Comparison of ENCODE assay signal across 18 cellular contexts in the genomic region with DNA sequence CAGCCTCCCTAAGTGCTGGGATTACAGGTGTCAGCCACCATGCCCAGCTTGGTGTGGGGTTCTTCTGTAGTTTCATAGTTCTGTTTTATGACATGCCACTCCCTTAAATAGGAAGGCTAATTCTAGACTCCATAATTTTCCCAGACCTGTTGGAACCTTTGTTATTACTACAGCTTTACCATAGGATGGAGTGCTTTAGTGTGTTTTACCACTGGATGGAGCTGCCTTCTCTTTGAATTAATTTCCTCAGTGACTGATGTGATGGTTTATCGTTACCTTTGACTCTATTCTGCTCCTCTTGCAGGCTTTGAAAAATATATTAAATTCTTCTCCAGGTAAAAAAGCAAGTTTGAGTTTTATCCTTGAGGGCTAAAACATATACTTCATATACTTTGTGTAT.
DNase-seq lines count a peak whose midpoint lies in the region; TF ChIP-seq lines count a peak whose summit lies in the region.
"Had no signal": no experiment of that assay in that cellular context is flagged by ENCODE, and none has a peak within 500 bp of the region (broad histone marks: within the 10 kb centered on the region; RNA-seq: fewer than 3 reads in every experiment).

No MANE protein-coding gene starts in this region.

- H3K4me1 ChIP-seq in cardiac muscle cell (ENCODE audit: low read depth) (no peaks in the 10 kb centered on the region), neuronal stem cell (ENCODE audit: control insufficient read depth in 2 of 2, insufficient read depth in 1 of 2, low read depth in 1 of 2, low read length in 2 of 2) (no peaks in the 10 kb centered on the region)
- H3K4me1 ChIP-seq in effector memory CD4-positive, alpha-beta T cell (ENCODE audit: control insufficient read depth, insufficient read depth, low read length, poor library complexity, severe bottlenecking): no peaks in the 10 kb centered on the region
- H3K4me1 ChIP-seq: psoas muscle, vagina had no signal

- no peak overlapping the region for H3K23ac ChIP-seq in neuronal stem cell (ENCODE audit: low read depth, low read length, poor library complexity)

- no peaks in the 10 kb centered on the region for H3K27me3 Mint-ChIP-seq in osteocyte (ENCODE audit: unreplicated experiment)

- no peak overlapping the region for H4K91ac ChIP-seq in neuronal stem cell (ENCODE audit: low read depth, low read length, poor library complexity)

- peak; percentile 7 to 37 for DNase-seq in cardiac muscle cell (ENCODE audit: low read depth in 1 of 2, low spot score in 1 of 2)
- no peak for DNase-seq in cardiac septum (ENCODE audit: low spot score)
- DNase-seq in SK-MEL-5 (ENCODE audit: low read depth, low spot score): peak; percentile 9
- no peak for DNase-seq in epithelial cell of proximal tubule (ENCODE audit: low read depth)
- no peak for DNase-seq in osteocyte (ENCODE audit: extremely low spot score, unreplicated experiment)
- no peak for DNase-seq in neuronal stem cell (ENCODE audit: low spot score)
- DNase-seq in effector memory CD4-positive, alpha-beta T cell: no peak
- DNase-seq in NK-92 treated with Interleukin-12 subunit alpha and Interleukin-12 subunit beta, amount 100 ng/mL, for 24 hours (lab: John Stamatoyannopoulos, UW): no peak
- DNase-seq: activated naive CD4-positive, alpha-beta T cell treated with anti-CD3 and anti-CD28 coated beads, Interleukin-2, amount 10 ng/mL, durations not matched to agents 7 days and 5 days; cortex of kidney; DMS53; KBM-7; NCI-H2107; PC-9; psoas muscle; T-helper 9 cell had no signal

- no peak overlapping the region for H4K8ac ChIP-seq in neuronal stem cell (ENCODE audit: low read depth, low read length)

- no peaks in the 10 kb centered on the region for H3K9me3 ChIP-seq in cardiac muscle cell (ENCODE audit: low read depth)
- H3K9me3 ChIP-seq in neuronal stem cell (replicated peaks in 1 of 2; ENCODE audit: control insufficient read depth in 2 of 2, insufficient read depth in 1 of 2, low read depth in 1 of 2, low read length in 2 of 2): no peaks in the 10 kb centered on the region
- no peaks in the 10 kb centered on the region for H3K9me3 ChIP-seq in effector memory CD4-positive, alpha-beta T cell (ENCODE audit: control insufficient read depth, low read length)
- H3K9me3 ChIP-seq: psoas muscle, vagina had no signal

- H3K27me3 ChIP-seq in cardiac muscle cell: no peaks in the 10 kb centered on the region
- no peaks in the 10 kb centered on the region for H3K27me3 ChIP-seq in neuronal stem cell (ENCODE audit: control insufficient read depth in 3 of 3, insufficient read depth in 3 of 3, low read depth in 1 of 3, low read length in 3 of 3)
- H3K27me3 ChIP-seq in effector memory CD4-positive, alpha-beta T cell (replicated peaks; ENCODE audit: control insufficient read depth, insufficient read depth, low read length, poor library complexity, severe bottlenecking): peaks cover 2% of the 10 kb centered on the region
- H3K27me3 ChIP-seq: vagina had no signal

- H3K36me3 ChIP-seq in cardiac muscle cell (no peaks in the 10 kb centered on the region), neuronal stem cell (replicated peaks in 1 of 2; ENCODE audit: control insufficient read depth in 2 of 2, insufficient read depth in 2 of 2, low read length in 2 of 2) (no peaks in the 10 kb centered on the region)
- no peaks in the 10 kb centered on the region for H3K36me3 ChIP-seq in effector memory CD4-positive, alpha-beta T cell (ENCODE audit: control insufficient read depth, insufficient read depth, low read length)
- H3K36me3 ChIP-seq: vagina had no signal

- H3K4me2 ChIP-seq in neuronal stem cell (ENCODE audit: insufficient read depth, low read length, poor library complexity, severe bottlenecking): no peak overlapping the region
- H3K4me2 ChIP-seq: PC-9 had no signal

- no peak overlapping the region for H2BK15ac ChIP-seq in neuronal stem cell (ENCODE audit: low read length)

- no peak overlapping the region for H2BK120ac ChIP-seq in neuronal stem cell (ENCODE audit: low read depth, low read length)

- peaks cover 8% of the 10 kb centered on the region for H3K9me3 Mint-ChIP-seq in osteocyte (ENCODE audit: unreplicated experiment)
- H3K9me3 Mint-ChIP-seq: activated naive CD4-positive, alpha-beta T cell treated with anti-CD3 and anti-CD28 coated beads, Interleukin-2, amount 10 ng/mL, durations not matched to agents 7 days and 5 days; stimulated activated effector memory CD8-positive, alpha-beta T cell treated with anti-CD3 and anti-CD28 coated beads, Interleukin-12 subunit alpha, Interleukin-12 subunit beta, amount 100 ng/mL, for 72 hours had no signal

- H3K27ac ChIP-seq in cardiac muscle cell (no peak overlapping the region), neuronal stem cell (replicated peaks; ENCODE audit: low read length) (no peak overlapping the region)
- no peak overlapping the region for H3K27ac ChIP-seq in effector memory CD4-positive, alpha-beta T cell (ENCODE audit: insufficient read depth, low read length, poor library complexity, severe bottlenecking)
- H3K27ac ChIP-seq: PC-9, psoas muscle, vagina had no signal

- no peak overlapping the region for H3K9ac ChIP-seq in neuronal stem cell (ENCODE audit: low read depth, low read length, poor library complexity)

- in situ Hi-C loops in SK-MEL-5 (cut with HindIII; ENCODE audit: low pct_unique_long_range_greater_than_20kb, low sequenced_read_pairs): no loop called here

- H3K79me1 ChIP-seq in neuronal stem cell (ENCODE audit: low read depth, low read length): no peaks in the 10 kb centered on the region

- H3K4me3 Mint-ChIP-seq in osteocyte (ENCODE audit: unreplicated experiment): no peak overlapping the region
- H3K4me3 Mint-ChIP-seq: activated naive CD4-positive, alpha-beta T cell treated with anti-CD3 and anti-CD28 coated beads, Interleukin-2, amount 10 ng/mL, durations not matched to agents 7 days and 5 days; stimulated activated effector memory CD8-positive, alpha-beta T cell treated with anti-CD3 and anti-CD28 coated beads, Interleukin-12 subunit alpha, Interleukin-12 subunit beta, amount 100 ng/mL, for 72 hours had no signal

- H3K4ac ChIP-seq in neuronal stem cell (ENCODE audit: low read length): no peak overlapping the region

- H3K14ac ChIP-seq in neuronal stem cell (ENCODE audit: low read length): no peak overlapping the region

- H3K4me1 Mint-ChIP-seq in osteocyte (ENCODE audit: unreplicated experiment): no peaks in the 10 kb centered on the region
- H3K4me1 Mint-ChIP-seq: activated naive CD4-positive, alpha-beta T cell treated with anti-CD3 and anti-CD28 coated beads, Interleukin-2, amount 10 ng/mL, durations not matched to agents 7 days and 5 days; stimulated activated effector memory CD8-positive, alpha-beta T cell treated with anti-CD3 and anti-CD28 coated beads, Interleukin-12 subunit alpha, Interleukin-12 subunit beta, amount 100 ng/mL, for 72 hours had no signal

- H2BK12ac ChIP-seq in neuronal stem cell (ENCODE audit: low read length): no peak overlapping the region

- no peak overlapping the region for H3K4me3 ChIP-seq in cardiac muscle cell
- no peak overlapping the region for H3K4me3 ChIP-seq in epithelial cell of proximal tubule (ENCODE audit: low read depth, low read length)
- H3K4me3 ChIP-seq in neuronal stem cell (ENCODE audit: low read length in 2 of 2): no peak overlapping the region
- no peak overlapping the region for H3K4me3 ChIP-seq in effector memory CD4-positive, alpha-beta T cell (ENCODE audit: insufficient read depth, low read depth, low read length, poor library complexity, severe bottlenecking)
- H3K4me3 ChIP-seq: PC-9, psoas muscle, vagina had no signal

- no peak overlapping the region for H3K18ac ChIP-seq in neuronal stem cell (ENCODE audit: low read length)

- H3K27ac Mint-ChIP-seq in osteocyte (ENCODE audit: unreplicated experiment): no peak overlapping the region
- H3K27ac Mint-ChIP-seq: activated naive CD4-positive, alpha-beta T cell treated with anti-CD3 and anti-CD28 coated beads, Interleukin-2, amount 10 ng/mL, durations not matched to agents 7 days and 5 days; stimulated activated effector memory CD8-positive, alpha-beta T cell treated with anti-CD3 and anti-CD28 coated beads, Interleukin-12 subunit alpha, Interleukin-12 subunit beta, amount 100 ng/mL, for 72 hours had no signal

- intact Hi-C loops in cardiac septum (cut with DNase I): loop anchor here (5.0 kb wide), 1 partner anchor 395 kb away; no protein-coding TSS in a partner anchor

- H2AFZ ChIP-seq in neuronal stem cell (ENCODE audit: low read length): no peak overlapping the region
- H2AFZ ChIP-seq: PC-9 had no signal

- H2BK5ac ChIP-seq in neuronal stem cell (ENCODE audit: low read length): no peak overlapping the region

- WGBS in neuronal stem cell (ENCODE audit: extremely low coverage in 2 of 2, insufficient read length in 2 of 2, insufficient replicate concordance in 1 of 2), 2 donors: no CpG with 5 or more reads among the region's 1 CpG

- H2AK5ac ChIP-seq in neuronal stem cell (ENCODE audit: low read depth, low read length): no peak overlapping the region

- peak; percentile 41 for TF ChIP-seq CTCF in cardiac muscle cell (IDR thresholded peaks at IDR 0.05; ENCODE audit: low read depth, low read length)
- TF ChIP-seq CTCF in epithelial cell of proximal tubule (conservative IDR thresholded peaks at IDR 0.05; ENCODE audit: low read depth, low read length): peak; percentile 45
- TF ChIP-seq CTCF in osteocyte (IDR thresholded peaks at IDR 0.05): peak; percentile 34

- H3K36me3 Mint-ChIP-seq in osteocyte (ENCODE audit: unreplicated experiment): no peaks in the 10 kb centered on the region
- H3K36me3 Mint-ChIP-seq: activated naive CD4-positive, alpha-beta T cell treated with anti-CD3 and anti-CD28 coated beads, Interleukin-2, amount 10 ng/mL, durations not matched to agents 7 days and 5 days; stimulated activated effector memory CD8-positive, alpha-beta T cell treated with anti-CD3 and anti-CD28 coated beads, Interleukin-12 subunit alpha, Interleukin-12 subunit beta, amount 100 ng/mL, for 72 hours had no signal

Comparison
In these comparisons a context has a peak if more than half of its experiments do, and no peak if none do; other contexts are left out.
1. DNase-seq: peak in cardiac muscle cell (2 of 2) and SK-MEL-5 (single experiment); none in cardiac septum (single experiment), epithelial cell of proximal tubule (single experiment), osteocyte (single experiment), neuronal stem cell (single experiment), effector memory CD4-positive, alpha-beta T cell (0 of 3) and NK-92 treated with Interleukin-12 subunit alpha and Interleukin-12 subunit beta, amount 100 ng/mL, for 24 hours (single experiment).
2. Peak in every context shown above with its lines, with median percentiles within 50 percentile points of each other: CTCF ChIP-seq.